In the genomic region with DNA sequence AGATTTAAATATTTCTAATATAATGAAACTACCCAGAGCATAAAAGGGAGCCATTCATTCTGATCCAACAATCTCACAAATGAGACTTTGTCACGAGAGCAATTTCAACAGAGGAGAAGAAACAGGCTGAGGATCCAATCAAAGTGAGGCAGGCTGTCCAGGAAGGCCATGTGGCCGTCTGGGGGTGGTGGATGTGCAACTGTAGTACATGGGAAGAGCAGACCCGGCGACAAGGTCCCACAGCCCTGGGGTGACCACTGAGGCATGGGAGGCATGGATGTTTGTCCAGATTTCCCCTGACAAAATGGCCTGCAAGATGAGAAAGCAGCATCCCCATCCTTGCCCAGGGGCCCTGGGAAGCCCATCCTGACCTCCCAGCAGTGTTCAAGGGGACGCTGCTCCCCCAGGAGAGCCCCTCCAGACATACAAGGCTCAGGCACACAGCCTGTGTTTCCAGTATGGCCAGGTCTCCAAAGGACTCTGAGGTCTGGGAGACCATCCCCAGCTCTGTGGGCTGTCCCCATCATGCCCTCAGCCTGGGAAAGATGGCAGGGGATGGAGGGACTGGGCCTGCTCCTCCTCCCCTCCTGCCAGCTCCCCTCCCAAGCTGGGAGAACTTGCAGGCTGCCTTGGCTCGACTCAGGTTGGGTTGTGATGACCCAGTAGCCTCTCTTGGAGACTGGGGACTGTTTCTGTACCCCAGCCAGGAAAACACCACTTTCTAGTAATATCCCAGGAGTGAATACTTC, we compare ENCODE assay signal across 1 cellular context.
TF ChIP-seq lines count a peak whose summit lies in the region.

No MANE protein-coding gene starts in this region.

TF ChIP-seq in IMR-90, 13 proteins besides CTCF, POLR2A, EP300 and RAD21 (continued from another document):
- TF ChIP-seq BHLHE40 (IDR thresholded peaks at IDR 0.05; ENCODE audit: low read depth, low read length) (no peak), MAZ (IDR thresholded peaks at IDR 0.05; ENCODE audit: borderline replicate concordance, low read depth, low read length) (no peak), SMC3 (IDR thresholded peaks at IDR 0.05; ENCODE audit: low read depth, low read length) (no peak)
- TF ChIP-seq, protein P1, sequence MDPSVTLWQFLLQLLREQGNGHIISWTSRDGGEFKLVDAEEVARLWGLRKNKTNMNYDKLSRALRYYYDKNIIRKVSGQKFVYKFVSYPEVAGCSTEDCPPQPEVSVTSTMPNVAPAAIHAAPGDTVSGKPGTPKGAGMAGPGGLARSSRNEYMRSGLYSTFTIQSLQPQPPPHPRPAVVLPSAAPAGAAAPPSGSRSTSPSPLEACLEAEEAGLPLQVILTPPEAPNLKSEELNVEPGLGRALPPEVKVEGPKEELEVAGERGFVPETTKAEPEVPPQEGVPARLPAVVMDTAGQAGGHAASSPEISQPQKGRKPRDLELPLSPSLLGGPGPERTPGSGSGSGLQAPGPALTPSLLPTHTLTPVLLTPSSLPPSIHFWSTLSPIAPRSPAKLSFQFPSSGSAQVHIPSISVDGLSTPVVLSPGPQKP (IDR thresholded peaks at IDR 0.05; ENCODE audit: borderline replicate concordance, low read depth, low read length), result no peak
